In genomic region chr11:14386081-14386480, GRCh38 we compare ENCODE assay signal across 27 cellular contexts.
"Had no signal": no experiment of that assay in that cellular context is flagged by ENCODE, and none has a peak within 500 bp of the region (broad histone marks: within the 10 kb centered on the region; RNA-seq: fewer than 3 reads in every experiment).

No MANE protein-coding gene starts in this region.

- H3K27me3 ChIP-seq: brain microvascular endothelial cell, Peyer's patch, SJSA1 had no signal

- DNase-seq: activated CD4-positive, alpha-beta T cell treated with anti-CD3 and anti-CD28 coated beads, Interleukin-2, amount 10 ng/mL, durations not matched to agents 24 days and 14 days; activated CD4-positive, alpha-beta T cell treated with anti-CD3 and anti-CD28 coated beads, Interleukin-2, amount 50 U/mL, for 4 hours; activated CD8-positive, alpha-beta T cell treated with anti-CD3 and anti-CD28 coated beads for 36 hours; activated naive CD4-positive, alpha-beta T cell; activated naive CD4-positive, alpha-beta T cell treated with anti-CD3 and anti-CD28 coated beads, Interleukin-2, amount 50 U/mL, for 16 hours; activated naive CD8-positive, alpha-beta T cell treated with anti-CD3 and anti-CD28 coated beads for 36 hours; activated T-cell treated with anti-CD3 and anti-CD28 coated beads, Interleukin-2, amount 50 U/mL, for 1 hour; activated T-cell treated with anti-CD3 and anti-CD28 coated beads, Interleukin-2, amount 50 U/mL, for 72 hours; amniotic stem cell; aorta; brain microvascular endothelial cell; central memory CD4-positive, alpha-beta T cell; NCI-H1436; NCI-H1930; NCI-H2081 treated with DMSO at 0.1 percent for 48 hours; NCI-H226; NCI-H446 treated with DMSO at 0.1 percent for 48 hours; NK-92 treated with Interleukin-12 subunit alpha and Interleukin-12 subunit beta, amount 100 ng/mL, for 24 hours; PC-3; Peyer's patch; RPMI8226; SHP77 treated with DMSO at 0.1 percent for 48 hours; SW 1271; T-helper 1 cell had no signal

- H3K27ac ChIP-seq: brain microvascular endothelial cell, Peyer's patch had no signal

- H3K4me3 ChIP-seq: K562, Peyer's patch, SJSA1 had no signal

- H3K36me3 ChIP-seq: brain microvascular endothelial cell, Peyer's patch, SJSA1 had no signal

- H3K9me3 ChIP-seq: Peyer's patch, SJSA1 had no signal

- ATAC-seq: activated CD8-positive, alpha-beta T cell treated with anti-CD3 and anti-CD28 coated beads for 36 hours; activated T-cell treated with anti-CD3 and anti-CD28 coated beads, Interleukin-2, amount 50 U/mL, for 72 hours; activated T-helper 17 cell treated with anti-CD3 and anti-CD28 coated beads, Interleukin-2, amount 50 U/mL, for 72 hours; PC-3 had no signal
